Comparison of ENCODE assay signal across 27 cellular contexts in the genomic region with DNA sequence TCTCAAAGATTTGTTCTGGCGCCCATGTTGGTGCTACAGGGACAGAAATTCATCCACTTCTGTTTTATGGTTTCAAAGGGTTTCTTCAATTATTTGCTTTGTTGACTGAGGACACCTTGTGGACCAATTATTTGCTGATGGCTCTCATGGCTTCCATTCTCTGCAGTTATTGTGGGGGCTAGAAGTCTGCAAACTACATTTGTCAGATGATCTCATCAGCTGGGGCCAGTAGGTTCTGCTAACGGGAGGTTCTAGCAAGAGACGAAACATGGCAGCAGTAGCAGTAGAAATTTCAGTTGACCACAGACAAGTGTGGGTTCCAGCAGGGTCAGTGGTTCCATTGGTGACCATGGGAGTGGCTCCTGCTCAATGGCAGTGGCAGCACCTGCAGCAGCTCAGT.
"Had no signal": no experiment of that assay in that cellular context is flagged by ENCODE, and none has a peak within 500 bp of the region (broad histone marks: within the 10 kb centered on the region; RNA-seq: fewer than 3 reads in every experiment).

No MANE protein-coding gene starts in this region.

- DNase-seq: activated CD4-positive, alpha-beta T cell treated with anti-CD3 and anti-CD28 coated beads, Interleukin-2, amount 50 U/mL, for 1 hour; activated CD4-positive, CD25-positive, alpha-beta regulatory T cell treated with anti-CD3 and anti-CD28 coated beads, Interleukin-2, amount 50 U/mL, for 72 hours; activated CD8-positive, alpha-beta memory T cell treated with anti-CD3 and anti-CD28 coated beads, Interleukin-2, amount 10 ng/mL, durations not matched to agents 7 days and 5 days; activated CD8-positive, alpha-beta T cell treated with anti-CD3 and anti-CD28 coated beads, Interleukin-2, amount 10 ng/mL, durations not matched to agents 7 days and 5 days; activated naive CD8-positive, alpha-beta T cell treated with anti-CD3 and anti-CD28 coated beads, Interleukin-2, amount 50 U/mL, for 24 hours; activated T-cell treated with anti-CD3 and anti-CD28 coated beads, Interleukin-2, amount 50 U/mL, for 48 hours; amygdala; caudate nucleus; cortex of kidney; effector memory CD8-positive, alpha-beta T cell; erythroblast; head of caudate nucleus; hypothalamus; immature natural killer cell; kidney; naive thymus-derived CD4-positive, alpha-beta T cell; occipital lobe; spleen; stimulated activated naive CD4-positive, alpha-beta T cell treated with Interleukin-2 at 50 U/mL for 16 hours; T-helper 17 cell had no signal

- H3K27me3 ChIP-seq: neural progenitor cell had no signal

- H3K4me3 Mint-ChIP-seq: activated CD8-positive, alpha-beta memory T cell treated with anti-CD3 and anti-CD28 coated beads, Interleukin-2, amount 10 ng/mL, durations not matched to agents 7 days and 5 days; activated CD8-positive, alpha-beta T cell treated with anti-CD3 and anti-CD28 coated beads, Interleukin-2, amount 10 ng/mL, durations not matched to agents 7 days and 5 days; activated naive CD4-positive, alpha-beta T cell treated with anti-CD3 and anti-CD28 coated beads, Interleukin-2, amount 50 U/mL, for 24 hours; activated naive CD8-positive, alpha-beta T cell treated with anti-CD3 and anti-CD28 coated beads, Interleukin-2, amount 50 U/mL, for 24 hours; effector memory CD8-positive, alpha-beta T cell; immature natural killer cell; mesothelial cell of epicardium; naive thymus-derived CD4-positive, alpha-beta T cell; neural progenitor cell; T-helper 17 cell had no signal

- H3K36me3 Mint-ChIP-seq: activated CD8-positive, alpha-beta memory T cell treated with anti-CD3 and anti-CD28 coated beads, Interleukin-2, amount 10 ng/mL, durations not matched to agents 7 days and 5 days; activated naive CD4-positive, alpha-beta T cell treated with anti-CD3 and anti-CD28 coated beads, Interleukin-2, amount 50 U/mL, for 24 hours; immature natural killer cell; mesothelial cell of epicardium; naive thymus-derived CD4-positive, alpha-beta T cell; neural progenitor cell had no signal

- ATAC-seq: activated CD8-positive, alpha-beta memory T cell treated with anti-CD3 and anti-CD28 coated beads, Interleukin-2, amount 10 ng/mL, durations not matched to agents 7 days and 5 days; activated CD8-positive, alpha-beta T cell treated with anti-CD3 and anti-CD28 coated beads, Interleukin-2, amount 10 ng/mL, durations not matched to agents 7 days and 5 days; activated naive CD8-positive, alpha-beta T cell treated with anti-CD3 and anti-CD28 coated beads, Interleukin-2, amount 50 U/mL, for 24 hours; effector memory CD8-positive, alpha-beta T cell; gastroesophageal sphincter; naive thymus-derived CD4-positive, alpha-beta T cell; T-helper 17 cell had no signal

- H3K9ac ChIP-seq: neural progenitor cell had no signal

- FAIRE-seq: kidney had no signal

- H3K4me1 ChIP-seq: spleen had no signal

- H3K9me3 ChIP-seq: right atrium auricular region, spleen had no signal

- H3K27ac ChIP-seq: gastroesophageal sphincter, neural progenitor cell, right atrium auricular region, spleen, tibial nerve had no signal

- H3K36me3 ChIP-seq: gastroesophageal sphincter, neural progenitor cell, right atrium auricular region, spleen, tibial nerve had no signal

- H3K27ac Mint-ChIP-seq: activated CD8-positive, alpha-beta memory T cell treated with anti-CD3 and anti-CD28 coated beads, Interleukin-2, amount 10 ng/mL, durations not matched to agents 7 days and 5 days; activated CD8-positive, alpha-beta T cell treated with anti-CD3 and anti-CD28 coated beads, Interleukin-2, amount 10 ng/mL, durations not matched to agents 7 days and 5 days; activated naive CD4-positive, alpha-beta T cell treated with anti-CD3 and anti-CD28 coated beads, Interleukin-2, amount 50 U/mL, for 24 hours; activated naive CD8-positive, alpha-beta T cell treated with anti-CD3 and anti-CD28 coated beads, Interleukin-2, amount 50 U/mL, for 24 hours; activated T-helper 2 cell treated with anti-CD3 and anti-CD28 coated beads, Interferon-gamma antibody, Interleukin-2, Interleukin-4, amounts not matched to agents 10 μg/mL and 5 μg/mL and 100 μg/mL, durations not matched to agents 14 hours and 24 hours and 36 hours; effector memory CD8-positive, alpha-beta T cell; immature natural killer cell; mesothelial cell of epicardium; naive thymus-derived CD4-positive, alpha-beta T cell; neural progenitor cell; T-helper 17 cell had no signal

- H3K4me3 ChIP-seq: gastroesophageal sphincter, neural progenitor cell, right atrium auricular region, spleen, tibial nerve had no signal

- H3K9me3 Mint-ChIP-seq: activated naive CD4-positive, alpha-beta T cell treated with anti-CD3 and anti-CD28 coated beads, Interleukin-2, amount 50 U/mL, for 24 hours; activated naive CD8-positive, alpha-beta T cell treated with anti-CD3 and anti-CD28 coated beads, Interleukin-2, amount 50 U/mL, for 24 hours; activated T-helper 2 cell treated with anti-CD3 and anti-CD28 coated beads, Interferon-gamma antibody, Interleukin-2, Interleukin-4, amounts not matched to agents 10 μg/mL and 5 μg/mL and 100 μg/mL, durations not matched to agents 14 hours and 24 hours and 36 hours; effector memory CD8-positive, alpha-beta T cell; immature natural killer cell; mesothelial cell of epicardium; neural progenitor cell had no signal

- H3K4me1 Mint-ChIP-seq: activated naive CD4-positive, alpha-beta T cell treated with anti-CD3 and anti-CD28 coated beads, Interleukin-2, amount 50 U/mL, for 24 hours; activated naive CD8-positive, alpha-beta T cell treated with anti-CD3 and anti-CD28 coated beads, Interleukin-2, amount 50 U/mL, for 24 hours; immature natural killer cell; T-helper 17 cell had no signal

- H2AFZ ChIP-seq: neural progenitor cell had no signal

- H3K4me2 ChIP-seq: neural progenitor cell had no signal
